Comparison of ENCODE assay signal across 16 cellular contexts in the genomic region with DNA sequence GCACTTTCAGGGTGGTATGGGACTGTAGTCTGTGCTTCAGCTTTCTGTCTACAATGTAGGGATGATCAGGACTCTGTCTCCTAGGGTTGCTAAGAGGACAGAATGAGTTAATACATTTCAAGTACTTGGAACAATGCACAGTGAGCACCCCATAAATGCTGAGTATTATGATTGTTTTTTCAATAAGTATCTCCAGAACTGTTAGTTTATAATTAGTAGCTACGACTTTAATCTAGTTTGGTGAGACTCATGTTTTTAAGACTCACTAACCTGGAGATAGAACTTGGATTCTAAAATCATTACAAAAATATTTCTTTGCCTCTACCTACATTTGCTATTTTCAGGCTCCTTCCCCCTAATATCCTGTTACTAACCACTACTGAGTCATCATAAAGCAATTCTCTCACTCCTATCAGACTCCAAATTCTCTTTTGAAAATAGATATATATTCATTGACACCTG.
DNase-seq lines count a peak whose midpoint lies in the region; ATAC-seq and TF ChIP-seq lines count a peak whose summit lies in the region.
"Had no signal": no experiment of that assay in that cellular context is flagged by ENCODE, and none has a peak within 500 bp of the region (broad histone marks: within the 10 kb centered on the region; RNA-seq: fewer than 3 reads in every experiment).

No MANE protein-coding gene starts in this region.

- peak overlapping the region; percentile 51 for H3K4me3 ChIP-seq in ACC112 (ENCODE audit: low read depth, low read length)
- no peak overlapping the region for H3K4me3 ChIP-seq in brain microvascular endothelial cell (ENCODE audit: low read depth, low read length)
- H3K4me3 ChIP-seq in muscle layer of duodenum (ENCODE audit: low read depth in 1 of 2, low read length in 2 of 2), result no peak overlapping the region
- no peak overlapping the region for H3K4me3 ChIP-seq in adrenal gland
- H3K4me3 ChIP-seq: colonic mucosa, uterus had no signal

- H3K9me3 ChIP-seq in muscle layer of duodenum (ENCODE audit: control insufficient read depth in 1 of 2, low read length in 2 of 2), result no peaks in the 10 kb centered on the region
- H3K9me3 ChIP-seq in adrenal gland (replicated peaks in 1 of 3), result no peaks in the 10 kb centered on the region
- H3K9me3 ChIP-seq: colonic mucosa, uterus had no signal

- WGBS in adrenal gland, 4 donors, result 78 to 88% (median 80%) methylated on average over 1 of the region's 1 CpG

- DNase-seq in M059J (ENCODE audit: low read depth), result peak; percentile 53
- no peak for DNase-seq in brain microvascular endothelial cell
- no peak for DNase-seq in RPMI8226
- no peak for DNase-seq in AG20443 (ENCODE audit: low spot score)
- DNase-seq in adrenal gland, result no peak
- DNase-seq: activated CD4-positive, alpha-beta T cell treated with anti-CD3 and anti-CD28 coated beads for 1 hour; activated T-cell treated with anti-CD3 and anti-CD28 coated beads for 4 hours; colonic mucosa; left ventricle myocardium superior; natural killer cell; NCI-H1417; stimulated activated CD4-positive, alpha-beta T cell treated with anti-CD3 and anti-CD28 coated beads, Interleukin-4, amount 100 ng/mL, for 4 hours; uterus had no signal

- no peak for ATAC-seq in esophagus mucosa
- ATAC-seq: natural killer cell had no signal

- H2AFZ ChIP-seq in ACC112 (ENCODE audit: low read length, unreplicated experiment), result no peak overlapping the region

- TF ChIP-seq CTCF in brain microvascular endothelial cell (IDR thresholded peaks at IDR 0.05; ENCODE audit: low read depth, low read length, missing control alignments) (no peak), adrenal gland (IDR thresholded peaks at IDR 0.05) (no peak)

- H3K27ac ChIP-seq in ACC112 (ENCODE audit: low read depth, low read length) (peak overlapping the region; percentile 91), brain microvascular endothelial cell (peak overlapping the region; percentile 93), muscle layer of duodenum (ENCODE audit: low read length) (peak overlapping the region; percentile 82), adrenal gland (no peak overlapping the region)
- H3K27ac ChIP-seq: colonic mucosa had no signal

- in situ Hi-C loops in brain microvascular endothelial cell (cut with HindIII; ENCODE audit: low pct_ligation_motif_present, low sequenced_read_pairs), result loop anchor here (25.0 kb wide), 1 partner anchor 97 kb away; a partner anchor contains a TSS

- no peaks in the 10 kb centered on the region for H3K36me3 ChIP-seq in ACC112 (ENCODE audit: insufficient read depth, low read length)
- no peaks in the 10 kb centered on the region for H3K36me3 ChIP-seq in brain microvascular endothelial cell (replicated peaks)
- no peaks in the 10 kb centered on the region for H3K36me3 ChIP-seq in muscle layer of duodenum (ENCODE audit: control insufficient read depth in 1 of 2, insufficient read depth in 2 of 2, low read length in 2 of 2)
- H3K36me3 ChIP-seq in adrenal gland (replicated peaks in 1 of 2), result no peaks in the 10 kb centered on the region
- H3K36me3 ChIP-seq: colonic mucosa, uterus had no signal

- TF ChIP-seq POLR2A in adrenal gland (IDR thresholded peaks at IDR 0.05), result no peak

- peaks cover 76% of the 10 kb centered on the region for H3K4me1 ChIP-seq in ACC112 (ENCODE audit: control insufficient read depth, insufficient read depth, low read length, unreplicated experiment)
- H3K4me1 ChIP-seq in muscle layer of duodenum (ENCODE audit: control insufficient read depth in 1 of 2, insufficient read depth in 2 of 2, low read length in 2 of 2), result peaks cover 0 to 19% of the 10 kb centered on the region in 2 donors
- peaks cover 7 to 27% of the 10 kb centered on the region in 2 donors for H3K4me1 ChIP-seq in adrenal gland (replicated peaks in 1 of 2)
- H3K4me1 ChIP-seq: colonic mucosa had no signal

- intact Hi-C loops in adrenal gland (cut with DNase I), result loop anchor here (5.0 kb wide), 1 partner anchor 97 kb away; a partner anchor contains a TSS

- H3K27me3 ChIP-seq in ACC112 (ENCODE audit: insufficient read depth, low read length) (no peaks in the 10 kb centered on the region), brain microvascular endothelial cell (replicated peaks) (no peaks in the 10 kb centered on the region), muscle layer of duodenum (ENCODE audit: low read depth, low read length) (no peaks in the 10 kb centered on the region), adrenal gland (no peaks in the 10 kb centered on the region)
- H3K27me3 ChIP-seq: colonic mucosa, uterus had no signal

- H3K79me2 ChIP-seq in ACC112 (ENCODE audit: control insufficient read depth, insufficient read depth, low read length, unreplicated experiment), result peaks cover 11% of the 10 kb centered on the region

Comparison
In these comparisons a context has a peak if more than half of its experiments do, and no peak if none do; other contexts are left out.
1. H3K27ac ChIP-seq: peak in ACC112 (single experiment), brain microvascular endothelial cell (single experiment) and muscle layer of duodenum (single experiment); none in adrenal gland (0 of 5).